Comparison of ENCODE assay signal across 16 cellular contexts in the genomic region with DNA sequence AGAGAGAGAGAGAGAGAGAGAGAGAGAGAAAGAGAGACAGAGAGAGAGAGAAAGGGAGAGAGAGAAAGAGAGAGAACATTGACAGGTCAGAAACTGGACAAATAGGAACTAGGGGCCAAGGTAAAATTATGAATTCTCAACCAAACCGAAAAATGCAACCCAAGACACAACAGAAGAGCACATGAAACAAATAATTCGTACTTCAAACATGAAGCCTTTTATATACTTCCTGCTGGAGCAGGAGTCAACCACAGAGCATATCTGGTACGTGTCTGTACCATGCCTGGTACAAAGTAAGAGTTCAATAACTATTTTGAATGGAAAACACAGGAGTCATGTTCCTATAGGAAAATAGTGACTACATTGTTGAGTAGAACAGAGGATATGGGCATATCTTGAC. TPM values are rescaled to one million over a fixed set of nuclear protein-coding genes. Genes with fewer than 3 reads are reported as not detected.
DNase-seq lines count a peak whose midpoint lies in the region; ATAC-seq lines count a peak whose summit lies in the region.
"Had no signal": no experiment of that assay in that cellular context is flagged by ENCODE, and none has a peak within 500 bp of the region (broad histone marks: within the 10 kb centered on the region; RNA-seq: fewer than 3 reads in every experiment).

No MANE protein-coding gene starts in this region.

- intact Hi-C loops in naive thymus-derived CD4-positive, alpha-beta T cell (cut with micrococcal nuclease), result loop anchor here in 1 of 2 donors (1.0 kb wide), 1 partner anchor 11 kb away; no protein-coding TSS in a partner anchor

- peak overlapping the region; percentile 2 for H3K4me3 Mint-ChIP-seq in activated naive CD4-positive, alpha-beta T cell treated with anti-CD3 and anti-CD28 coated beads, Interleukin-2, amount 10 ng/mL, durations not matched to agents 7 days and 5 days
- no peak overlapping the region for H3K4me3 Mint-ChIP-seq in T-helper 17 cell
- peak overlapping the region in 9 of 10 donors; percentile 38 to 72 (median 53) for H3K4me3 Mint-ChIP-seq in naive thymus-derived CD4-positive, alpha-beta T cell

- H3K9me3 Mint-ChIP-seq in activated naive CD4-positive, alpha-beta T cell treated with anti-CD3 and anti-CD28 coated beads, Interleukin-2, amount 10 ng/mL, durations not matched to agents 7 days and 5 days, result no peaks in the 10 kb centered on the region
- peaks cover 0 to 3% (median 0%) of the 10 kb centered on the region in 11 donors for H3K9me3 Mint-ChIP-seq in naive thymus-derived CD4-positive, alpha-beta T cell

- H3K9me3 ChIP-seq in T-helper 17 cell (ENCODE audit: control insufficient read depth, low read length, poor library complexity, severe bottlenecking), result no peaks in the 10 kb centered on the region
- no peaks in the 10 kb centered on the region for H3K9me3 ChIP-seq in naive thymus-derived CD4-positive, alpha-beta T cell (ENCODE audit: control insufficient read depth in 2 of 3, low read length in 3 of 3)
- H3K9me3 ChIP-seq: mucosa of descending colon, neutrophil had no signal

- H3K4me1 ChIP-seq in naive thymus-derived CD4-positive, alpha-beta T cell (ENCODE audit: control insufficient read depth in 2 of 2, insufficient read depth in 2 of 2, low read length in 2 of 2), result peaks cover 4 to 11% of the 10 kb centered on the region in 2 donors

- no peak overlapping the region for H3K27ac ChIP-seq in naive thymus-derived CD4-positive, alpha-beta T cell (ENCODE audit: low read depth, low read length)
- H3K27ac ChIP-seq: GM23248, neutrophil had no signal

- H3K4me3 ChIP-seq in naive thymus-derived CD4-positive, alpha-beta T cell (ENCODE audit: low read length), result no peak overlapping the region
- H3K4me3 ChIP-seq: GM23248, mucosa of descending colon had no signal

- POLR2A ChIA-PET in naive thymus-derived CD4-positive, alpha-beta T cell (lab: Charles Lee), result no interaction called here

- no peaks in the 10 kb centered on the region for H3K27me3 ChIP-seq in naive thymus-derived CD4-positive, alpha-beta T cell (ENCODE audit: control insufficient read depth in 2 of 2, insufficient read depth in 2 of 2, low read length in 2 of 2)
- H3K27me3 ChIP-seq: neutrophil had no signal

- no peaks in the 10 kb centered on the region for H3K36me3 ChIP-seq in naive thymus-derived CD4-positive, alpha-beta T cell (ENCODE audit: control insufficient read depth in 2 of 3, insufficient read depth in 3 of 3, low read length in 3 of 3)
- H3K36me3 ChIP-seq: neutrophil had no signal

- no peaks in the 10 kb centered on the region for H3K27me3 Mint-ChIP-seq in activated naive CD4-positive, alpha-beta T cell treated with anti-CD3 and anti-CD28 coated beads, Interleukin-2, amount 10 ng/mL, durations not matched to agents 7 days and 5 days
- H3K27me3 Mint-ChIP-seq in T-helper 17 cell, result peaks cover 6% of the 10 kb centered on the region
- H3K27me3 Mint-ChIP-seq in naive thymus-derived CD4-positive, alpha-beta T cell, result peaks cover 0 to 2% (median 0%) of the 10 kb centered on the region in 5 donors

- peaks cover 38% of the 10 kb centered on the region for H3K4me1 Mint-ChIP-seq in activated naive CD4-positive, alpha-beta T cell treated with anti-CD3 and anti-CD28 coated beads, Interleukin-2, amount 10 ng/mL, durations not matched to agents 7 days and 5 days
- peaks cover 12% of the 10 kb centered on the region for H3K4me1 Mint-ChIP-seq in T-helper 17 cell
- peaks cover 13 to 37% (median 24%) of the 10 kb centered on the region in 7 donors for H3K4me1 Mint-ChIP-seq in naive thymus-derived CD4-positive, alpha-beta T cell

- no peak for DNase-seq in activated naive CD4-positive, alpha-beta T cell treated with anti-CD3 and anti-CD28 coated beads, Interleukin-2, amount 10 ng/mL, durations not matched to agents 7 days and 5 days
- no peak for DNase-seq in activated naive CD4-positive, alpha-beta T cell treated with Interleukin-2 at 50 U/mL for 16 hours
- DNase-seq in T-helper 17 cell (no peak), MV-4-11 (lab: John Stamatoyannopoulos, UW) (no peak), HuH-7.5 (ENCODE audit: low spot score) (no peak), hippocampal formation (lab: John Stamatoyannopoulos, UW) (no peak)
- peak in 6 of 9 donors; percentile 24 to 48 (median 39) for DNase-seq in naive thymus-derived CD4-positive, alpha-beta T cell
- DNase-seq: DMS79 treated with DMSO at 0.1 percent for 48 hours, GM23248, left ventricle myocardium superior, mucosa of descending colon, NCI-H146, NCI-H69 had no signal

- CTCF ChIA-PET in activated naive CD4-positive, alpha-beta T cell treated with anti-CD3 and anti-CD28 coated beads, Interleukin-2, amount 10 ng/mL, durations not matched to agents 7 days and 5 days (lab: Charles Lee), result no interaction called here
- CTCF ChIA-PET in naive thymus-derived CD4-positive, alpha-beta T cell (lab: Charles Lee), result no interaction called here

- H3K27ac Mint-ChIP-seq in activated naive CD4-positive, alpha-beta T cell treated with anti-CD3 and anti-CD28 coated beads, Interleukin-2, amount 10 ng/mL, durations not matched to agents 7 days and 5 days, result peak overlapping the region; percentile 33
- H3K27ac Mint-ChIP-seq in T-helper 17 cell, result no peak overlapping the region
- H3K27ac Mint-ChIP-seq in naive thymus-derived CD4-positive, alpha-beta T cell, result peak overlapping the region in 8 of 9 donors; percentile 5 to 84 (median 41)

- no peaks in the 10 kb centered on the region for H3K36me3 Mint-ChIP-seq in activated naive CD4-positive, alpha-beta T cell treated with anti-CD3 and anti-CD28 coated beads, Interleukin-2, amount 10 ng/mL, durations not matched to agents 7 days and 5 days
- H3K36me3 Mint-ChIP-seq in T-helper 17 cell (ENCODE audit: low read depth), result peaks cover 8% of the 10 kb centered on the region
- H3K36me3 Mint-ChIP-seq in naive thymus-derived CD4-positive, alpha-beta T cell, result peaks cover 0 to 3% (median 0%) of the 10 kb centered on the region in 5 donors

- ATAC-seq in GM19324 (IDR thresholded peaks at IDR 0.05; ENCODE audit: low FRiP score, unreplicated experiment) (peak; percentile 54), T-helper 17 cell (peak; percentile 89)
- peak; percentile 84 for ATAC-seq in naive thymus-derived CD4-positive, alpha-beta T cell
- ATAC-seq: left ventricle myocardium superior, mucosa of descending colon, Right ventricle myocardium inferior had no signal

RNA-seq across cellular contexts. Expression of gene VPS54, which starts 6.5 kb away (rescaled TPM):
- total RNA-seq in T-helper 17 cell, result 10 to 100 TPM; 10.1 to 10.6 TPM
- 10 to 100 TPM; 13.2 to 20.8 (median 15.6) TPM for total RNA-seq in naive thymus-derived CD4-positive, alpha-beta T cell
- 10 to 100 TPM in 1 of 2 donors, 1 to 10 TPM in 1; 4.5 to 11.4 TPM for polyA plus RNA-seq in naive thymus-derived CD4-positive, alpha-beta T cell

Comparison
In these comparisons a context has a peak if more than half of its experiments do, and no peak if none do; other contexts are left out.
1. DNase-seq: peak in naive thymus-derived CD4-positive, alpha-beta T cell (6 of 9); none in activated naive CD4-positive, alpha-beta T cell treated with anti-CD3 and anti-CD28 coated beads, Interleukin-2, amount 10 ng/mL, durations not matched to agents 7 days and 5 days (single experiment), activated naive CD4-positive, alpha-beta T cell treated with Interleukin-2 at 50 U/mL for 16 hours (single experiment), T-helper 17 cell (0 of 3), MV-4-11 (single experiment), HuH-7.5 (single experiment) and hippocampal formation (0 of 2).
2. Peak in every context shown above with its lines, with median percentiles within 50 percentile points of each other: ATAC-seq.